ENCODE assay signal across 12 cellular contexts in the genomic region with DNA sequence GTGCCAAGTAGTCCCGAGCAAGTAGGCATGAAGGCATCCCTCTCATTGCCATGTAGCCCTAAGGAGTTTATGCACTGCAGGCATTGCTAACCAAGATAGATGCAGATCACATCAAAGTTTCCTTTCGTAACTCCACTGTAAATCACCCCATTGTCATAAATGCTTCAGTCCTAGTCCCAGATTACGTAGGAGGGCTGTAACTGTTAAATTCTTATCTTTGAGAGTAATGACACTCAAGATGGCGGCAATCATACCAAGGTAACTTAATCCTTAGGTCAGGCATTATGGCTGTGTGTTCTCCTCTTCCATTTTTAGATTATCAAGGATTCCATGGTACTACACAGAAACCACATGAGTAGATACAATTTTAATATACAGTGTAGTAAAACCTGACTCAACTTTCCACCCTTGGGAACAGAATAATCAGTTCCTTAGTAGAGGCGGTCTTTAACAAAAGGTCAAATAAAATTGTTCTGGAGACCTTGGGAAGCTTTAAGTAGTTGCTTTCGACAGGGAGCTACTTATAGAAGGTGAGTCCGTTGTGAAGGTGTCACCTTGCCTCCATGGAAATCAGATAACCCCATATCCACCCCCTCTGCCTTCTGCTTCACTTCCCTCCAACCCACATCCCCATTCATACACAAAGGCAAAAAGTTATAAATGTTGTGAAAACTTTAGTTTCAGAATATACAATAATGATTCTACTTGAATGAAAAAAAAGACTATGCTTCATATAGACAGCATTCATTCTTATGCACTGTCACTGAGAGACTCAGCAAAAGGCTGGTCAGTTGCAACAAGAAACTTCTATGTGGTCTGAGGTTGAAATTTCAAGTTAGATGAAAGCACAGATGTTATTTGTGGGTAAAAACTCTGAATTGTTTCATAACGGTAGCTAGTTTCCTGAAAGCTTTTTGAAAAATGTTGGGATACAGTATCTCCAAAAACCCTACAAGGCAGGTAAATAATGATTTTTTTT.
DNase-seq lines count a peak whose midpoint lies in the region; ATAC-seq and TF ChIP-seq lines count a peak whose summit lies in the region.
"Had no signal": no experiment of that assay in that cellular context is flagged by ENCODE, and none has a peak within 500 bp of the region (broad histone marks: within the 10 kb centered on the region; RNA-seq: fewer than 3 reads in every experiment).

No MANE protein-coding gene starts in this region.

- ATAC-seq in GM18511 (IDR thresholded peaks at IDR 0.05; ENCODE audit: unreplicated experiment) (peak; percentile 83), GM21423 (IDR thresholded peaks at IDR 0.05; ENCODE audit: unreplicated experiment) (peak; percentile 87), HG03060 (IDR thresholded peaks at IDR 0.05; ENCODE audit: low read depth, unreplicated experiment) (peak; percentile 68), natural killer cell (no peak)
- ATAC-seq: T-cell had no signal

- intact Hi-C loops in natural killer cell (cut with micrococcal nuclease): no loop called here

- H3K36me3 Mint-ChIP-seq in natural killer cell: no peaks in the 10 kb centered on the region
- H3K36me3 Mint-ChIP-seq: CD4-positive, alpha-beta memory T cell; T-cell had no signal

- no peaks in the 10 kb centered on the region for H3K27me3 Mint-ChIP-seq in natural killer cell (ENCODE audit: low read depth in 2 of 2)

- peak; percentile 43 for DNase-seq in RPMI7951 (ENCODE audit: low read depth)
- DNase-seq in iPS-NIHi11 (ENCODE audit: low spot score): no peak
- DNase-seq in NCI-H1436 treated with DMSO at 0.1 percent for 48 hours (lab: John Stamatoyannopoulos, UW): no peak
- DNase-seq in HuH-7 (ENCODE audit: low spot score): no peak
- no peak for DNase-seq in natural killer cell
- DNase-seq: CD4-positive, alpha-beta memory T cell; NCI-H510A treated with DMSO at 0.1 percent for 48 hours; stimulated activated CD4-positive, alpha-beta T cell treated with anti-CD3 and anti-CD28 coated beads, Interleukin-4, amount 100 ng/mL, for 4 hours; T-cell had no signal

- no peaks in the 10 kb centered on the region for H3K9me3 Mint-ChIP-seq in natural killer cell
- H3K9me3 Mint-ChIP-seq: T-cell had no signal

- H3K4me1 Mint-ChIP-seq in natural killer cell: no peaks in the 10 kb centered on the region

- no peak overlapping the region for H3K4me3 Mint-ChIP-seq in natural killer cell
- H3K4me3 Mint-ChIP-seq: CD4-positive, alpha-beta memory T cell; T-cell had no signal

- TF ChIP-seq CTCF in natural killer cell (IDR thresholded peaks at IDR 0.05): no peak

- no peak overlapping the region for H3K27ac Mint-ChIP-seq in natural killer cell
- H3K27ac Mint-ChIP-seq: CD4-positive, alpha-beta memory T cell; T-cell had no signal

Comparison
In these comparisons a context has a peak if more than half of its experiments do, and no peak if none do; other contexts are left out.
1. ATAC-seq: peak in GM18511 (single experiment), GM21423 (single experiment) and HG03060 (single experiment); none in natural killer cell (0 of 3).